Comparison of ENCODE assay signal across 6 cellular contexts in the genomic region with DNA sequence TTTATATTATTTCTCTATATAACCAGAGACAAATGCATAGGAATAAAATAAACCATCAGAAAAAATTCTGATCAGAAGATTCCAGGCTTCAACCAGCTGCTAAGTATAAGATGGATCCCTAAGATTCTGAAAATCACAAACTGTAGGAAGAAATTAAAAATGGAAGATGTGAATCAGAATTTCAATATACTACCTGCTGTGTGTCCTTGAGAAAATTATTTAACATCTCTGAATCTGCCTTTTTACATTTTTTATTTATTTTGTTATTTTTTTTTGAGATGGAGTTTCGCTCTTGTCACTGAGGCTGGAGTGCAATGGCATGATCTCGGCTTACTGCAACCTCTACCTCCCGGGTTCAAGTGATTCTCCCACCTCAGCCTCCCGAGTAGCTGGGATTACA.
"Had no signal": no experiment of that assay in that cellular context is flagged by ENCODE, and none has a peak within 500 bp of the region (broad histone marks: within the 10 kb centered on the region; RNA-seq: fewer than 3 reads in every experiment).

No MANE protein-coding gene starts in this region.

- H3K4me3 Mint-ChIP-seq: IgD-negative memory B cell had no signal

- H3K36me3 Mint-ChIP-seq: IgD-negative memory B cell had no signal

- H3K9me3 Mint-ChIP-seq: IgD-negative memory B cell had no signal

- H3K27ac Mint-ChIP-seq: IgD-negative memory B cell had no signal

- FAIRE-seq: HepG2, HTR-8/SVneo had no signal

- DNase-seq: IMR-90, KBM-7, KG1 had no signal

- ATAC-seq: HepG2 had no signal
